ENCODE assay signal across 24 cellular contexts in the genomic region with DNA sequence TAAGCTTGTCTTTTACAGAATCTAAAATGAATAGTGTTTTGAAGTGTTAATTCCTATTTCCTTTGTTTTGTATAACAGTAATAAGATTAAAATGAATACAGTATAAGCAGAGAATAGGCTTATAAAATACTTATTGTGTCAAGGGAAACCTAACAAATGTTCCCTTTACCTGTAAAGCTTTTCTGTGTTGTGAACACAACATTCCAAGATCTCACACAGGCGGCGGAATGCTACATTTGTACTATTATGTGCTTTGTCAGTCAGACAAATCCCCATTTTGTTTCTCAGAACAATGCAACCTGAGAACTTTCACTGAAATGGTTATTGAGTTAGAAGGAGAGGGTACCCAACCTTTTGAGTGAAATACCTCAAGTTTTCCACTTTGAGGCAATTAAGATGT.
"Had no signal": no experiment of that assay in that cellular context is flagged by ENCODE, and none has a peak within 500 bp of the region (broad histone marks: within the 10 kb centered on the region; RNA-seq: fewer than 3 reads in every experiment).

No MANE protein-coding gene starts in this region.

- H3K27me3 ChIP-seq: colonic mucosa, esophagus squamous epithelium, gastrocnemius medialis, heart right ventricle, left lung had no signal

- H3K36me3 Mint-ChIP-seq: mesothelial cell of epicardium had no signal

- H3K4me3 Mint-ChIP-seq: dendritic cell treated with granulocyte-macrophage colony-stimulating factor and Interleukin-4, amounts not matched to agents 40 ng/mL and 50 ng/mL, for 4 days; effector memory CD8-positive, alpha-beta T cell; endodermal cell; mesothelial cell of epicardium had no signal

- ATAC-seq: effector memory CD8-positive, alpha-beta T cell; esophagus mucosa; gastrocnemius medialis; heart right ventricle; left cardiac atrium; left lung; left ventricle myocardium superior; lower lobe of right lung; mucosa of descending colon had no signal

- H3K9me3 Mint-ChIP-seq: endodermal cell had no signal

- H3K27ac Mint-ChIP-seq: dendritic cell treated with granulocyte-macrophage colony-stimulating factor and Interleukin-4, amounts not matched to agents 40 ng/mL and 50 ng/mL, for 4 days; effector memory CD8-positive, alpha-beta T cell; endodermal cell; mesothelial cell of epicardium had no signal

- DNase-seq: colonic mucosa; cortex of kidney; effector CD8-positive, alpha-beta T cell; effector memory CD8-positive, alpha-beta T cell; endodermal cell; erythroblast; esophagus squamous epithelium; foreskin fibroblast; foreskin melanocyte; gastrocnemius medialis; glutamatergic neuron; head of caudate nucleus; heart right ventricle; hippocampal formation; left cardiac atrium; left lung; left ventricle myocardium superior; lower lobe of right lung; mesenchymal stem cell; mucosa of descending colon had no signal

- H3K27me3 Mint-ChIP-seq: dendritic cell treated with granulocyte-macrophage colony-stimulating factor and Interleukin-4, amounts not matched to agents 40 ng/mL and 50 ng/mL, for 4 days; effector memory CD8-positive, alpha-beta T cell had no signal

- H3K27ac ChIP-seq: colonic mucosa, epithelial cell of prostate, esophagus squamous epithelium, gastrocnemius medialis, heart right ventricle, left lung, lower lobe of right lung had no signal

- H3K9me3 ChIP-seq: colonic mucosa, esophagus squamous epithelium, gastrocnemius medialis, left lung, lower lobe of right lung had no signal

- H3K4me3 ChIP-seq: colonic mucosa, esophagus squamous epithelium, gastrocnemius medialis, heart right ventricle, left lung, lower lobe of right lung, mucosa of descending colon had no signal

- H3K4me1 ChIP-seq: colonic mucosa, gastrocnemius medialis, heart right ventricle, left lung, lower lobe of right lung had no signal

- H3K36me3 ChIP-seq: colonic mucosa, esophagus squamous epithelium, gastrocnemius medialis, heart right ventricle, left lung, lower lobe of right lung had no signal
